Comparison of ENCODE assay signal across 8 cellular contexts in genomic region chr3:30319713-30320112, GRCh38.
A peak's percentile ranks its signal among the peaks of the same experiment; 100 is the strongest.
DNase-seq lines count a peak whose midpoint lies in the region; ATAC-seq, FAIRE-seq and TF ChIP-seq lines count a peak whose summit lies in the region.

No MANE protein-coding gene starts in this region.

- intact Hi-C loops in A673 (cut with micrococcal nuclease; ENCODE audit: unreplicated experiment) (no loop called here), stomach (cut with DNase I; ENCODE audit: low total_unique reads) (no loop called here)

- H3K36me3 ChIP-seq in A673 (ENCODE audit: insufficient read depth, low read length, poor library complexity, severe bottlenecking): no peaks in the 10 kb centered on the region
- H3K36me3 ChIP-seq in SJCRH30: no peaks in the 10 kb centered on the region
- H3K36me3 ChIP-seq in stomach: no peaks in the 10 kb centered on the region

- H3K9me3 ChIP-seq in A673 (ENCODE audit: low read depth, low read length, poor library complexity, severe bottlenecking) (no peaks in the 10 kb centered on the region), SJCRH30 (replicated peaks) (no peaks in the 10 kb centered on the region; the same call in 1 of the 2 replicates), stomach (no peaks in the 10 kb centered on the region)

- POLR2A ChIA-PET in A673 (lab: Charles Lee; ENCODE audit: low non-redundant PET): interaction anchor here (0.8 kb wide), 1 partner anchor 30 kb away, joined by 3 read pairs; no protein-coding TSS in a partner anchor

- H3K4me3 ChIP-seq in A673 (ENCODE audit: low read depth, low read length, poor library complexity, severe bottlenecking): no peak overlapping the region
- H3K4me3 ChIP-seq in SJCRH30: no peak overlapping the region
- H3K4me3 ChIP-seq in astrocyte of the spinal cord (ENCODE audit: low read depth, low read length): no peak overlapping the region
- no peak overlapping the region for H3K4me3 ChIP-seq in stomach

- H3K27ac ChIP-seq in A673 (ENCODE audit: low read depth, low read length, poor library complexity, severe bottlenecking): no peak overlapping the region
- no peak overlapping the region for H3K27ac ChIP-seq in SJCRH30
- no peak overlapping the region for H3K27ac ChIP-seq in stomach

- CTCF ChIA-PET in A673 (lab: Charles Lee): interaction anchor here (1.3 kb wide), 1 partner anchor 374 kb away, joined by 3 read pairs; no protein-coding TSS in a partner anchor

- DNase-seq in A673 (ENCODE audit: low spot score) (peak; percentile 60), GM12891 (ENCODE audit: insufficient read length, low spot score) (no peak), SJCRH30 (peak; percentile 11 to 42), astrocyte of the spinal cord (ENCODE audit: low read depth, low spot score) (peak; percentile 52), kidney tubule cell (ENCODE audit: low spot score) (peak; percentile 79), stomach (no peak), hippocampal formation (lab: John Stamatoyannopoulos, UW) (no peak)

- no peak for TF ChIP-seq EP300 in stomach (IDR thresholded peaks at IDR 0.05)

- ATAC-seq in HG03196 (IDR thresholded peaks at IDR 0.05; ENCODE audit: unreplicated experiment): peak; percentile 78

- in situ Hi-C loops in astrocyte of the spinal cord (cut with HindIII; ENCODE audit: low sequenced_read_pairs): no loop called here

- peak; percentile 13 for FAIRE-seq in GM12891 (lab: Jason Lieb, UNC)

- TF ChIP-seq CTCF in A673 (conservative IDR thresholded peaks at IDR 0.05; ENCODE audit: low read depth, low read length) (peak; percentile 52), astrocyte of the spinal cord (IDR thresholded peaks at IDR 0.05; ENCODE audit: low read depth, low read length) (peak; percentile 48), stomach (IDR thresholded peaks at IDR 0.05) (peak in 4 of 7 experiments; percentile 17 to 43 (median 36))

- no TSS peak for BruUV-seq in A673 (replicated peaks; lab: Mats Ljungman, UMichigan)

- H3K27me3 ChIP-seq in A673 (replicated peaks; ENCODE audit: insufficient read depth, low read depth, low read length, poor library complexity): no peaks in the 10 kb centered on the region
- H3K27me3 ChIP-seq in SJCRH30: no peaks in the 10 kb centered on the region
- no peaks in the 10 kb centered on the region for H3K27me3 ChIP-seq in stomach

- H3K4me1 ChIP-seq in A673 (ENCODE audit: insufficient read depth, low read length, poor library complexity, severe bottlenecking): no peaks in the 10 kb centered on the region
- no peaks in the 10 kb centered on the region for H3K4me1 ChIP-seq in SJCRH30
- no peaks in the 10 kb centered on the region for H3K4me1 ChIP-seq in stomach

- TF ChIP-seq POLR2A in GM12891 (IDR thresholded peaks at IDR 0.05; ENCODE audit: low read depth, low read length): no peak
- no peak for TF ChIP-seq POLR2A in stomach (IDR thresholded peaks at IDR 0.05)

TF ChIP-seq in GM12891, 5 proteins besides CTCF, POLR2A, EP300 and RAD21:
- TF ChIP-seq TAF1 (IDR thresholded peaks at IDR 0.05; ENCODE audit: low read depth, low read length) (no peak), POLR2AphosphoS5 (IDR thresholded peaks at IDR 0.05; ENCODE audit: low read depth, low read length) (no peak), PAX5 (IDR thresholded peaks at IDR 0.05; ENCODE audit: insufficient read depth, low read length, severe bottlenecking) (no peak), POU2F2 (IDR thresholded peaks at IDR 0.05; ENCODE audit: low read depth, low read length) (no peak), SPI1 (IDR thresholded peaks at IDR 0.05; ENCODE audit: low read depth, low read length) (no peak)

Comparison
In these comparisons a context has a peak if more than half of its experiments do, and no peak if none do; other contexts are left out.
1. DNase-seq: peak in A673 (single experiment), SJCRH30 (2 of 2), astrocyte of the spinal cord (single experiment) and kidney tubule cell (single experiment); none in GM12891 (single experiment), stomach (single experiment) and hippocampal formation (0 of 2).
2. Peak in every context shown above with its lines, with median percentiles within 50 percentile points of each other: CTCF ChIP-seq.